ENCODE assay signal across 9 cellular contexts in genomic region chr5:176995896-176996767, GRCh38. TPM values are rescaled to one million over a fixed set of nuclear protein-coding genes. Genes with fewer than 3 reads are reported as not detected.
DNase-seq lines count a peak whose midpoint lies in the region; ATAC-seq and TF ChIP-seq lines count a peak whose summit lies in the region.
"Had no signal": no experiment of that assay in that cellular context is flagged by ENCODE, and none has a peak within 500 bp of the region (broad histone marks: within the 10 kb centered on the region; RNA-seq: fewer than 3 reads in every experiment).

No MANE protein-coding gene starts in this region.

- peak overlapping the region; percentile 30 for H3K27ac Mint-ChIP-seq in dendritic cell treated with granulocyte-macrophage colony-stimulating factor and Interleukin-4, amounts not matched to agents 40 ng/mL and 50 ng/mL, for 4 days
- H3K27ac Mint-ChIP-seq in glutamatergic neuron (ENCODE audit: unreplicated experiment) = no peak overlapping the region

- intact Hi-C loops in Right ventricle myocardium superior (cut with DNase I) (no loop called here), cardiac septum (cut with DNase I) (no loop called here), IMR-90 (cut with micrococcal nuclease) (no loop called here), transverse colon (cut with DNase I; ENCODE audit: low total_unique reads) (no loop called here)
- intact Hi-C loops in dendritic cell treated with granulocyte-macrophage colony-stimulating factor and Interleukin-4, amounts not matched to agents 40 ng/mL and 50 ng/mL, for 4 days (cut with micrococcal nuclease) = no loop called here

- TF ChIP-seq POLR2A in IMR-90 (IDR thresholded peaks at IDR 0.05; ENCODE audit: low read depth, low read length) = no peak
- no peak for TF ChIP-seq POLR2A in transverse colon (IDR thresholded peaks at IDR 0.05)

- peak overlapping the region; percentile 13; the same call in 1 of the 2 replicates for H4K91ac ChIP-seq in IMR-90 (ENCODE audit: insufficient read depth, low read depth, low read length)

- DNase-seq in Right ventricle myocardium superior = no peak
- no peak for DNase-seq in cardiac septum (ENCODE audit: low spot score)
- DNase-seq in IMR-90 = peak; percentile 79
- no peak for DNase-seq in transverse colon
- no peak for DNase-seq in caudate nucleus (lab: John Stamatoyannopoulos, UW)
- DNase-seq in glutamatergic neuron = no peak
- DNase-seq: KBM-7 had no signal

- peaks cover 10% of the 10 kb centered on the region for H3K4me1 ChIP-seq in IMR-90 (ENCODE audit: control insufficient read depth, insufficient read depth, low read length)
- peaks cover 0 to 6% (median 5%) of the 10 kb centered on the region in 4 donors for H3K4me1 ChIP-seq in transverse colon

- WGBS in IMR-90 (ENCODE audit: extremely low coverage in 2 of 2, insufficient read length in 1 of 2), 2 experiments = no CpG with 5 or more reads among the region's 4 CpGs
- WGBS in transverse colon (ENCODE audit: low coverage in 1 of 2), 2 donors = 52 to 66% methylated on average over 3 to 4 of the region's 4 CpGs

- H4K5ac ChIP-seq in IMR-90 (ENCODE audit: low read depth, low read length) = no peak overlapping the region

- TF ChIP-seq CTCF in IMR-90 (conservative IDR thresholded peaks at IDR 0.05; ENCODE audit: low read depth, low read length) = no peak
- TF ChIP-seq CTCF in transverse colon (IDR thresholded peaks at IDR 0.05) = no peak
- no peak for TF ChIP-seq CTCF in glutamatergic neuron (IDR thresholded peaks at IDR 0.05; ENCODE audit: partially characterized antibody, unreplicated experiment)

- in situ Hi-C loops in IMR-90 (cut with MboI; ENCODE audit: low sequenced_read_pairs) (no loop called here), transverse colon (cut with MboI; ENCODE audit: low pct_ligation_motif_present in 1 of 4, low pct_unique_long_range_greater_than_20kb in 1 of 4, low sequenced_read_pairs in 3 of 4) (no loop called here)

- no peak overlapping the region for H2BK20ac ChIP-seq in IMR-90 (ENCODE audit: low read depth, low read length)

- peaks cover 7% of the 10 kb centered on the region for H3K36me3 Mint-ChIP-seq in dendritic cell treated with granulocyte-macrophage colony-stimulating factor and Interleukin-4, amounts not matched to agents 40 ng/mL and 50 ng/mL, for 4 days (ENCODE audit: low read depth)
- no peaks in the 10 kb centered on the region for H3K36me3 Mint-ChIP-seq in glutamatergic neuron (ENCODE audit: unreplicated experiment)

- BruUV-seq in IMR-90 (replicated peaks; lab: Mats Ljungman, UMichigan) = no TSS peak

- H3K36me3 ChIP-seq in IMR-90 (ENCODE audit: control insufficient read depth, insufficient read depth, low read length) (no peaks in the 10 kb centered on the region), transverse colon (no peaks in the 10 kb centered on the region)

- no peak overlapping the region for H2BK15ac ChIP-seq in IMR-90 (ENCODE audit: low read depth, low read length)

- H3K4me3 Mint-ChIP-seq in dendritic cell treated with granulocyte-macrophage colony-stimulating factor and Interleukin-4, amounts not matched to agents 40 ng/mL and 50 ng/mL, for 4 days = no peak overlapping the region
- H3K4me3 Mint-ChIP-seq in glutamatergic neuron (ENCODE audit: unreplicated experiment) = no peak overlapping the region

- no peak overlapping the region for H3K56ac ChIP-seq in IMR-90 (ENCODE audit: extremely low read depth, insufficient read depth, low read length)

- CTCF ChIA-PET in IMR-90 (lab: Yijun Ruan, JAX) = interaction anchor here (1.1 to 1.3 kb wide), 2 partner anchors 9 to 13 kb away, joined by 3 to 5 read pairs; no protein-coding TSS in a partner anchor

- H3K27me3 Mint-ChIP-seq in dendritic cell treated with granulocyte-macrophage colony-stimulating factor and Interleukin-4, amounts not matched to agents 40 ng/mL and 50 ng/mL, for 4 days = no peaks in the 10 kb centered on the region
- H3K27me3 Mint-ChIP-seq in glutamatergic neuron (ENCODE audit: unreplicated experiment) = no peaks in the 10 kb centered on the region

- H2AK9ac ChIP-seq in IMR-90 (replicated peaks; ENCODE audit: low read depth, low read length, poor library complexity) = no peak overlapping the region

- H3K4ac ChIP-seq in IMR-90 (ENCODE audit: low read depth, low read length) = peak overlapping the region; percentile 20; the same call in 1 of the 2 replicates

- H3K9me3 ChIP-seq in IMR-90 (ENCODE audit: control insufficient read depth, insufficient read depth, low read length) (peaks cover 2% of the 10 kb centered on the region; the same call in 1 of the 2 replicates), transverse colon (no peaks in the 10 kb centered on the region)

- H3K23ac ChIP-seq in IMR-90 (ENCODE audit: low read depth, low read length) = peak overlapping the region; percentile 11; the same call in 1 of the 2 replicates

- H2AK5ac ChIP-seq in IMR-90 (ENCODE audit: low read depth, low read length) = peak overlapping the region; percentile 18

- peak overlapping the region; percentile 66 for H2BK5ac ChIP-seq in IMR-90 (ENCODE audit: low read depth, low read length, poor library complexity, severe bottlenecking)

- no peak for TF ChIP-seq EP300 in transverse colon (IDR thresholded peaks at IDR 0.05; ENCODE audit: low read depth)

- no peak overlapping the region for H3K18ac ChIP-seq in IMR-90 (ENCODE audit: low read depth, low read length)

- peak overlapping the region; percentile 20; the same call in 1 of the 2 replicates for H3K14ac ChIP-seq in IMR-90 (replicated peaks; ENCODE audit: low read depth, low read length)

- H3K9me1 ChIP-seq in IMR-90 (ENCODE audit: insufficient read depth, low read length) = peaks cover 17% of the 10 kb centered on the region

- H4K20me1 ChIP-seq in IMR-90 (ENCODE audit: insufficient read depth, low read length) = peaks cover 73% of the 10 kb centered on the region

- H3K79me1 ChIP-seq in IMR-90 (ENCODE audit: low read depth in 1 of 2, low read length in 2 of 2) = peaks cover 16 to 67% of the 10 kb centered on the region in 2 experiments

- no peak overlapping the region for H2AFZ ChIP-seq in IMR-90 (replicated peaks; ENCODE audit: low read length, poor library complexity)

- TF ChIP-seq RAD21 in IMR-90 (IDR thresholded peaks at IDR 0.05; ENCODE audit: low read length) = no peak

- peak overlapping the region; percentile 23; the same call in 1 of the 2 replicates for H2BK120ac ChIP-seq in IMR-90 (ENCODE audit: low read depth, low read length)

- POLR2A ChIA-PET in IMR-90 (lab: Charles Lee; ENCODE audit: unreplicated experiment) = interaction anchor here (0.5 kb wide), 1 partner anchor 57 kb away, joined by 8 read pairs; no protein-coding TSS in a partner anchor

- peaks cover 68% of the 10 kb centered on the region for H3K4me1 Mint-ChIP-seq in dendritic cell treated with granulocyte-macrophage colony-stimulating factor and Interleukin-4, amounts not matched to agents 40 ng/mL and 50 ng/mL, for 4 days (ENCODE audit: low read depth)
- H3K4me1 Mint-ChIP-seq in glutamatergic neuron (ENCODE audit: low read depth, unreplicated experiment) = no peaks in the 10 kb centered on the region

- no peak overlapping the region for H3K27ac ChIP-seq in IMR-90 (ENCODE audit: insufficient read depth, low read length)
- H3K27ac ChIP-seq in transverse colon = peak overlapping the region in 3 of 4 donors; percentile 4 to 47 (median 11)
- no peak overlapping the region for H3K27ac ChIP-seq in caudate nucleus (ENCODE audit: low read depth, low read length)

- ATAC-seq in Right ventricle myocardium superior (ENCODE audit: poor library complexity) (peak; percentile 11), IMR-90 (ENCODE audit: low read depth) (peak; percentile 68), HG03469 (IDR thresholded peaks at IDR 0.05; ENCODE audit: unreplicated experiment) (no peak)

- H3K4me2 ChIP-seq in IMR-90 (ENCODE audit: low read depth, low read length) = peak overlapping the region; percentile 73; the same call in 1 of the 2 replicates

- H3K9ac ChIP-seq in IMR-90 (ENCODE audit: low read depth, low read length) = no peak overlapping the region

- H3K4me3 ChIP-seq in IMR-90 (ENCODE audit: insufficient read depth, low read depth, low read length) = no peak overlapping the region
- no peak overlapping the region for H3K4me3 ChIP-seq in transverse colon

- no peaks in the 10 kb centered on the region for H3K27me3 ChIP-seq in IMR-90 (ENCODE audit: control insufficient read depth, insufficient read depth, low read length)
- no peaks in the 10 kb centered on the region for H3K27me3 ChIP-seq in transverse colon

- peaks cover 10% of the 10 kb centered on the region for H3K9me3 Mint-ChIP-seq in dendritic cell treated with granulocyte-macrophage colony-stimulating factor and Interleukin-4, amounts not matched to agents 40 ng/mL and 50 ng/mL, for 4 days
- no peaks in the 10 kb centered on the region for H3K9me3 Mint-ChIP-seq in glutamatergic neuron (ENCODE audit: unreplicated experiment)

- dilution Hi-C loops in IMR-90 (cut with HindIII; ENCODE audit: low sequenced_read_pairs, unreplicated experiment) = no loop called here

- no peak overlapping the region; a peak in 1 of 4 replicates for H4K8ac ChIP-seq in IMR-90 (ENCODE audit: low read depth in 2 of 2, low read length in 2 of 2)

TF ChIP-seq in IMR-90, 13 proteins besides CTCF, POLR2A, EP300 and RAD21 (continues in another document):
- TF ChIP-seq CEBPB (IDR thresholded peaks at IDR 0.05; ENCODE audit: low read depth, low read length) (peak; percentile 85), CHD1 (IDR thresholded peaks at IDR 0.05; ENCODE audit: low read depth, low read length) (no peak)

RNA-seq across cellular contexts. Expression of gene UIMC1, which starts 10.4 kb away (rescaled TPM):
- total RNA-seq in Right ventricle myocardium superior (32.1 TPM), cardiac septum (55.0 TPM), IMR-90 (2012; rRNA removed) (23.1 and 27.6 TPM in 2 replicates), transverse colon (100 to 1,000 TPM in 1 of 4 donors, 10 to 100 TPM in 3; 25.1 to 213 (median 34.6) TPM), glutamatergic neuron (ENCODE audit: unreplicated experiment) (38.5 TPM)
- polyA plus RNA-seq in IMR-90 (2012; rRNA removed) = 15.7 and 19.5 TPM in 2 replicates
- 4.3 and 9.8 TPM in 2 replicates for polyA plus RNA-seq in IMR-90 (2012; cell fraction: cytosol; rRNA removed)
- 5.1 and 39.3 TPM in 2 replicates for polyA plus RNA-seq in IMR-90 (2012; cell fraction: nucleus; rRNA removed; ENCODE audit: low replicate concordance)

RNA-seq across cellular contexts. Expression of gene ZNF346, which starts 26.4 kb away (rescaled TPM):
- total RNA-seq in Right ventricle myocardium superior = 5.7 TPM
- 9.1 TPM for total RNA-seq in cardiac septum
- 14.7 and 15.1 TPM in 2 replicates for total RNA-seq in IMR-90 (2012; rRNA removed)
- polyA plus RNA-seq in IMR-90 (2012; rRNA removed) = 15.7 and 17.0 TPM in 2 replicates
- polyA plus RNA-seq in IMR-90 (2012; cell fraction: cytosol; rRNA removed) = 10.1 and 10.8 TPM in 2 replicates
- 18.8 and 24.7 TPM in 2 replicates for polyA plus RNA-seq in IMR-90 (2012; cell fraction: nucleus; rRNA removed; ENCODE audit: low replicate concordance)
- 10 to 100 TPM; 10.1 to 19.5 (median 12.6) TPM for total RNA-seq in transverse colon
- total RNA-seq in glutamatergic neuron (ENCODE audit: unreplicated experiment) = 18.2 TPM

Comparison
In these comparisons a context has a peak if more than half of its experiments do, and no peak if none do; other contexts are left out.
1. H3K27ac ChIP-seq: peak in transverse colon (3 of 4); none in IMR-90 (single experiment) and caudate nucleus (single experiment).